In the genomic region with DNA sequence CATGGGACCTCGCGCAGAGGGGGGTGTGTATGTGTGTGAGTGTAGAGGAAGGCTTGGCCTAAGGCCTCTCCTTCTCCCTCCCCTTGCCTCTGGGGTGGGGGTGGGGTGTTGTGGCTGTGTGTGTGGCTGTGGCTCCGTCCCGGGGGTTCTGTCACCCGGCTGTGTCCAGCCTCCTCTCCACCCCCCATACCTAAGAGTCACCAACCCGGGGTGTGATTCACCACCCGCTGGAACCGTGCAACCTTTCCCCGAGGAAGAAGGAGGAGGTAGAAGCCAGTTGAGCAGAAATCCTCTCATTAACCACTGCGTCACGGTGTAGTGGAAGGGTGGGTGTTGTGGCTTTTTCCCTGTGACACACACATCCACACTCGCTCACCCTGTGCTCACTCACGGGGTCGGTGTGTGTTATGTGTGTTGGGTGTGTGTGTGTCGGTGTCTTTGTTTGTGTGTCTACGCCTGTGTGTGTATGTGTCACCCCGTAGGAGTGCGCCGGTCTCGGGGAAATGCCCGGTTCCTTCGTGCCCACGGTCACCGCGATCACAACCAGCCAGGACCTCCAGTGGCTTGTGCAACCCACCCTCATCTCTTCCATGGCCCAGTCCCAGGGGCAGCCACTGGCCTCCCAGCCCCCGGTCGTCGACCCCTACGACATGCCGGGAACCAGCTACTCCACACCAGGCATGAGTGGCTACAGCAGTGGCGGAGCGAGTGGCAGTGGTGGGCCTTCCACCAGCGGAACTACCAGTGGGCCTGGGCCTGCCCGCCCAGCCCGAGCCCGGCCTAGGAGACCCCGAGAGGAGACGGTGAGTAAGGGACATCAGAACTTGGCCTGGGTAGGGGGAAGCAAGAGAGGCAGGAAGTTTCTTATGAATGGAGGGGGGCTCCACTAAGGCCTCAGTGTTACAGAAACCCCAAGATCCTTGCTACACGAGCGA, we compare ENCODE assay signal across 8 cellular contexts. TPM values are rescaled to one million over a fixed set of nuclear protein-coding genes. Genes with fewer than 3 reads are reported as not detected.
DNase-seq lines count a peak whose midpoint lies in the region; ATAC-seq, FAIRE-seq and TF ChIP-seq lines count a peak whose summit lies in the region.

No MANE protein-coding gene starts in this region.

- H3K9me3 ChIP-seq in HEK293 (ENCODE audit: control insufficient read depth, insufficient read depth, low read depth, low read length) = no peaks in the 10 kb centered on the region
- no peaks in the 10 kb centered on the region for H3K9me3 ChIP-seq in WERI-Rb-1 (ENCODE audit: severe bottlenecking)
- no peaks in the 10 kb centered on the region for H3K9me3 ChIP-seq in pancreas

- H3K4me1 ChIP-seq in HEK293 (ENCODE audit: control insufficient read depth, insufficient read depth, low read length) = peaks cover 5% of the 10 kb centered on the region; the same call in 1 of the 2 replicates
- peaks cover 0 to 13% (median 9%) of the 10 kb centered on the region in 3 donors for H3K4me1 ChIP-seq in pancreas

- TF ChIP-seq CTCF in HEK293 (tag by site-specific recombination; IDR thresholded peaks at IDR 0.05) = no peak
- no peak for TF ChIP-seq CTCF in WERI-Rb-1 (IDR thresholded peaks at IDR 0.05; ENCODE audit: low read depth, low read length)
- no peak for TF ChIP-seq CTCF in epithelial cell of proximal tubule (conservative IDR thresholded peaks at IDR 0.05; ENCODE audit: low read depth, low read length)
- TF ChIP-seq CTCF in pancreas (IDR thresholded peaks at IDR 0.05) = no peak

- no peaks in the 10 kb centered on the region for H3K27me3 ChIP-seq in WERI-Rb-1 (ENCODE audit: insufficient read depth, low read depth, severe bottlenecking)
- no peaks in the 10 kb centered on the region for H3K27me3 ChIP-seq in pancreas

- intact Hi-C loops in pancreas (cut with DNase I) = loop anchor here in 1 of 3 donors (5.0 kb wide), 1 partner anchor 33 kb away; no protein-coding TSS in a partner anchor

- POLR2A ChIA-PET in HEK293 (lab: Yijun Ruan, JAX) = interaction anchor here (0.5 to 3.1 kb wide), 8 partner anchors 8 to 251 kb away, joined by 3 to 52 read pairs (median 8); no protein-coding TSS in a partner anchor

- WGBS in pancreas, 2 donors = 66 to 72% methylated on average over 39 to 40 of the region's 40 CpGs

- DNase-seq in WERI-Rb-1 = no peak
- no peak for DNase-seq in epithelial cell of proximal tubule (ENCODE audit: low read depth)
- DNase-seq in pancreas = peak in 5 of 6 donors; percentile 43 to 78 (median 48)
- DNase-seq in SHP77 treated with DMSO at 0.1 percent for 48 hours (lab: John Stamatoyannopoulos, UW) = no peak

- peak overlapping the region; percentile 65 for H3K4me3 ChIP-seq in HEK293 (ENCODE audit: low read depth, low read length)
- peak overlapping the region; percentile 61 for H3K4me3 ChIP-seq in WERI-Rb-1 (ENCODE audit: low read depth, low read length)
- H3K4me3 ChIP-seq in epithelial cell of proximal tubule (ENCODE audit: low read depth, low read length) = peak overlapping the region; percentile 95
- peak overlapping the region in 2 of 4 donors; percentile 54 to 64 for H3K4me3 ChIP-seq in pancreas

- ATAC-seq in pancreas = no peak
- no peak for ATAC-seq in GM18511 (IDR thresholded peaks at IDR 0.05; ENCODE audit: unreplicated experiment)
- no peak for ATAC-seq in GM21529 (IDR thresholded peaks at IDR 0.05; ENCODE audit: unreplicated experiment)
- no peak for ATAC-seq in HG03095 (IDR thresholded peaks at IDR 0.05; ENCODE audit: unreplicated experiment)

- no peak overlapping the region for H3K27ac ChIP-seq in HEK293 (ENCODE audit: extremely low read depth, low read depth, low read length)
- no peak overlapping the region for H3K27ac ChIP-seq in WERI-Rb-1
- H3K27ac ChIP-seq in pancreas = peak overlapping the region in 3 of 4 donors; percentile 93 to 96 (median 96)

- H3K36me3 ChIP-seq in HEK293 (ENCODE audit: control insufficient read depth in 2 of 2, insufficient read depth in 1 of 2, low read length in 2 of 2) (no peaks in the 10 kb centered on the region), WERI-Rb-1 (no peaks in the 10 kb centered on the region), pancreas (no peaks in the 10 kb centered on the region)

- CTCF ChIA-PET in HEK293 (lab: Yijun Ruan, JAX) = interaction anchor here (0.6 to 7.6 kb wide), 8 partner anchors 8 to 184 kb away, joined by 3 to 86 read pairs (median 8); no protein-coding TSS in a partner anchor

- FAIRE-seq in pancreas (lab: Jason Lieb, UNC) = no peak

TF ChIP-seq in HEK293, 187 proteins besides CTCF, POLR2A, EP300 and RAD21:
- peak; percentile 67 for TF ChIP-seq ZFHX2 (tag by site-specific recombination; conservative IDR thresholded peaks at IDR 0.05)
- TF ChIP-seq ZNF600 (tag by site-specific recombination; IDR thresholded peaks at IDR 0.05) = 0 out of 2 replicates have a peak, but pooled peaks have one; percentile 15
- TF ChIP-seq, protein P1, sequence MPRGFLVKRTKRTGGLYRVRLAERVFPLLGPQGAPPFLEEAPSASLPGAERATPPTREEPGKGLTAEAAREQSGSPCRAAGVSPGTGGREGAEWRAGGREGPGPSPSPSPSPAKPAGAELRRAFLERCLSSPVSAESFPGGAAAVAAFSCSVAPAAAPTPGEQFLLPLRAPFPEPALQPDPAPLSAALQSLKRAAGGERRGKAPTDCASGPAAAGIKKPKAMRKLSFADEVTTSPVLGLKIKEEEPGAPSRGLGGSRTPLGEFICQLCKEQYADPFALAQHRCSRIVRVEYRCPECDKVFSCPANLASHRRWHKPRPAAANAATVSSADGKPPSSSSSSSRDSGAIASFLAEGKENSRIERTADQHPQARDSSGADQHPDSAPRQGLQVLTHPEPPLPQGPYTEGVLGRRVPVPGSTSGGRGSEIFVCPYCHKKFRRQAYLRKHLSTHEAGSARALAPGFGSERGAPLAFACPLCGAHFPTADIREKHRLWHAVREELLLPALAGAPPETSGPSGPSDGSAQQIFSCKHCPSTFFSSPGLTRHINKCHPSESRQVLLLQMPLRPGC (tag by site-specific recombination; IDR thresholded peaks at IDR 0.05) = no peak
- TF ChIP-seq ZNF610 (tag by site-specific recombination; IDR thresholded peaks at IDR 0.05; ENCODE audit: borderline replicate concordance) = no peak
- TF ChIP-seq ZBTB21 (tag by site-specific recombination; IDR thresholded peaks at IDR 0.05) = no peak
- peak; percentile 70; the same call in 1 of the 2 replicates for TF ChIP-seq EGR2 (tag by site-specific recombination; IDR thresholded peaks at IDR 0.05; ENCODE audit: low read depth)
- TF ChIP-seq, protein P2, sequence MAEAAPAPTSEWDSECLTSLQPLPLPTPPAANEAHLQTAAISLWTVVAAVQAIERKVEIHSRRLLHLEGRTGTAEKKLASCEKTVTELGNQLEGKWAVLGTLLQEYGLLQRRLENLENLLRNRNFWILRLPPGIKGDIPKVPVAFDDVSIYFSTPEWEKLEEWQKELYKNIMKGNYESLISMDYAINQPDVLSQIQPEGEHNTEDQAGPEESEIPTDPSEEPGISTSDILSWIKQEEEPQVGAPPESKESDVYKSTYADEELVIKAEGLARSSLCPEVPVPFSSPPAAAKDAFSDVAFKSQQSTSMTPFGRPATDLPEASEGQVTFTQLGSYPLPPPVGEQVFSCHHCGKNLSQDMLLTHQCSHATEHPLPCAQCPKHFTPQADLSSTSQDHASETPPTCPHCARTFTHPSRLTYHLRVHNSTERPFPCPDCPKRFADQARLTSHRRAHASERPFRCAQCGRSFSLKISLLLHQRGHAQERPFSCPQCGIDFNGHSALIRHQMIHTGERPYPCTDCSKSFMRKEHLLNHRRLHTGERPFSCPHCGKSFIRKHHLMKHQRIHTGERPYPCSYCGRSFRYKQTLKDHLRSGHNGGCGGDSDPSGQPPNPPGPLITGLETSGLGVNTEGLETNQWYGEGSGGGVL (tag by site-specific recombination; IDR thresholded peaks at IDR 0.05) = peak; percentile 67; the same call in 1 of the 2 replicates
- no peak for TF ChIP-seq ZNF354C (tag by site-specific recombination; IDR thresholded peaks at IDR 0.05; ENCODE audit: borderline replicate concordance, low read depth)
- 0 out of 2 replicates have a peak, but pooled peaks have one; percentile 10 for TF ChIP-seq ZNF394 (tag by site-specific recombination; IDR thresholded peaks at IDR 0.05; ENCODE audit: borderline replicate concordance)
- TF ChIP-seq OSR2 (tag by site-specific recombination; IDR thresholded peaks at IDR 0.05) = no peak

RNA-seq across cellular contexts. Expression of a gene that starts 2.6 kb away (rescaled TPM):
- total RNA-seq in epithelial cell of proximal tubule (0.65 and 3.4 TPM in 2 replicates), pancreas (10 to 100 TPM in 1 of 6 donors, 1 to 10 TPM in 3, under 1 TPM in 2; 0.79 to 17.0 (median 5.7) TPM)
- polyA plus RNA-seq in pancreas = 10 to 100 TPM; 12.9 to 21.6 TPM

RNA-seq across cellular contexts. Expression of a gene that starts 26.4 kb away (rescaled TPM):
- total RNA-seq in epithelial cell of proximal tubule = 6.9 and 9.7 TPM in 2 replicates
- total RNA-seq in pancreas = 1 to 10 TPM; 2.1 to 6.3 (median 3.2) TPM
- 1 to 10 TPM; 4.4 to 9.5 TPM for polyA plus RNA-seq in pancreas

RNA-seq across cellular contexts. Expression of a gene that starts 27.8 kb away (rescaled TPM):
- total RNA-seq in epithelial cell of proximal tubule = 0.17 TPM in 1 of 2 replicates, not detected in the other
- total RNA-seq in pancreas = under 1 TPM; 0.22 to 0.41 (median 0.30) TPM
- polyA plus RNA-seq in pancreas = 1 to 10 TPM in 1 of 2 donors, under 1 TPM in 1; 0.53 to 2.1 TPM

RNA-seq across cellular contexts. Expression of a gene that starts 36.9 kb away (rescaled TPM):
- 106 and 146 TPM in 2 replicates for total RNA-seq in epithelial cell of proximal tubule
- 10 to 100 TPM; 12.5 to 49.3 (median 25.1) TPM for total RNA-seq in pancreas
- 10 to 100 TPM; 32.7 to 34.3 TPM for polyA plus RNA-seq in pancreas

RNA-seq across cellular contexts. Expression of a gene that starts 46.7 kb away (rescaled TPM):
- 66.6 and 71.6 TPM in 2 replicates for total RNA-seq in epithelial cell of proximal tubule
- total RNA-seq in pancreas = 10 to 100 TPM; 28.9 to 33.5 (median 32.9) TPM
- 10 to 100 TPM; 35.3 to 42.3 TPM for polyA plus RNA-seq in pancreas

Comparison
In these comparisons a context has a peak if more than half of its experiments do, and no peak if none do; other contexts are left out.
1. H3K27ac ChIP-seq: peak in pancreas (3 of 4); none in HEK293 (single experiment) and WERI-Rb-1 (single experiment).
2. DNase-seq: peak in pancreas (5 of 6); none in WERI-Rb-1 (single experiment), epithelial cell of proximal tubule (single experiment) and SHP77 treated with DMSO at 0.1 percent for 48 hours (single experiment).